11 cellular contexts compared by ENCODE assay signal in genomic region chr1:121483961-121484424, GRCh38.
A peak's percentile ranks its signal among the peaks of the same experiment; 100 is the strongest.
DNase-seq lines count a peak whose midpoint lies in the region; ATAC-seq and TF ChIP-seq lines count a peak whose summit lies in the region.
"Had no signal": no experiment of that assay in that cellular context is flagged by ENCODE, and none has a peak within 500 bp of the region (broad histone marks: within the 10 kb centered on the region; RNA-seq: fewer than 3 reads in every experiment).

No MANE protein-coding gene starts in this region.

- H3K36me3 ChIP-seq in SK-N-SH (replicated peaks in 1 of 2; ENCODE audit: control insufficient read depth in 1 of 2, insufficient read depth in 2 of 2, low read length in 1 of 2): no peaks in the 10 kb centered on the region
- H3K36me3 ChIP-seq: BLaER1, pancreas had no signal

- H3K4me2 ChIP-seq in SK-N-SH: no peak overlapping the region
- H3K4me2 ChIP-seq: BLaER1 had no signal

- TF ChIP-seq EP300 in SK-N-SH (IDR thresholded peaks at IDR 0.05; ENCODE audit: borderline replicate concordance in 1 of 2, low read depth in 1 of 2, low read length in 1 of 2): no peak

- DNase-seq in SK-N-SH (no peak), NCI-H524 (lab: John Stamatoyannopoulos, UW) (peak; percentile 49 to 85), chondrocyte (ENCODE audit: low spot score) (no peak), putamen (ENCODE audit: low spot score) (peak; percentile 46), NCI-H2196 (lab: John Stamatoyannopoulos, UW; ENCODE audit: unreplicated experiment) (no peak)
- DNase-seq: activated naive CD4-positive, alpha-beta T cell; pancreas had no signal

- no peaks in the 10 kb centered on the region for H4K20me1 ChIP-seq in SK-N-SH (ENCODE audit: insufficient read depth)
- H4K20me1 ChIP-seq: BLaER1 had no signal

- H3K4me1 Mint-ChIP-seq in chondrocyte (ENCODE audit: low read depth): peaks cover 11% of the 10 kb centered on the region

- no peak overlapping the region for H3K4me3 ChIP-seq in SK-N-SH (ENCODE audit: low read depth in 2 of 2, low read length in 1 of 2)
- H3K4me3 ChIP-seq: BLaER1, pancreas had no signal

- CTCF ChIA-PET in SK-N-SH (lab: Yijun Ruan, JAX): no interaction called here

- peaks cover 11% of the 10 kb centered on the region for H3K36me3 Mint-ChIP-seq in chondrocyte (ENCODE audit: low read depth)

- H3K9ac ChIP-seq in SK-N-SH: no peak overlapping the region
- H3K9ac ChIP-seq: BLaER1 had no signal

- H3F3A ChIP-seq in SK-N-SH (replicated peaks; ENCODE audit: insufficient read depth): no peaks in the 10 kb centered on the region

- H3K27me3 ChIP-seq in SK-N-SH (ENCODE audit: insufficient read depth): 0 out of 2 replicates have a peak, but pooled peaks cover 7% of the 10 kb centered on the region
- H3K27me3 ChIP-seq: BLaER1, pancreas had no signal

- H3K27ac Mint-ChIP-seq in chondrocyte (ENCODE audit: unreplicated experiment): peak overlapping the region; percentile 57

- TF ChIP-seq CTCF in SK-N-SH (IDR thresholded peaks at IDR 0.05) (no peak), chondrocyte (IDR thresholded peaks at IDR 0.05) (no peak)

- no peak overlapping the region for H3K4me3 Mint-ChIP-seq in chondrocyte (ENCODE audit: unreplicated experiment)

- peaks cover 31% of the 10 kb centered on the region for H3K9me3 Mint-ChIP-seq in chondrocyte (ENCODE audit: low read depth)

- no peak for TF ChIP-seq RAD21 in SK-N-SH (IDR thresholded peaks at IDR 0.05; ENCODE audit: low read length)

- no peak overlapping the region for H3K27ac ChIP-seq in SK-N-SH (ENCODE audit: low read depth in 2 of 2, low read length in 1 of 2)
- H3K27ac ChIP-seq: BLaER1, pancreas had no signal

- H3K9me3 ChIP-seq in SK-N-SH: no peaks in the 10 kb centered on the region
- H3K9me3 ChIP-seq: pancreas had no signal

- no peak for ATAC-seq in SK-N-SH treated with all-trans-retinoic acid at 6 μM for 48 hours
- no peak for ATAC-seq in HG02571 (IDR thresholded peaks at IDR 0.05; ENCODE audit: unreplicated experiment)
- ATAC-seq in GM21360 (IDR thresholded peaks at IDR 0.05; ENCODE audit: unreplicated experiment): no peak

- no peak overlapping the region for H2AFZ ChIP-seq in SK-N-SH (ENCODE audit: low read depth)

- POLR2A ChIA-PET in SK-N-SH (lab: Yijun Ruan, JAX): no interaction called here

- H3K9me2 ChIP-seq in SK-N-SH: no peaks in the 10 kb centered on the region

- peaks cover 2% of the 10 kb centered on the region for H3K27me3 Mint-ChIP-seq in chondrocyte (ENCODE audit: low read depth)

- H3K79me2 ChIP-seq in SK-N-SH (ENCODE audit: insufficient read depth): no peaks in the 10 kb centered on the region

- H3K4me1 ChIP-seq in SK-N-SH (ENCODE audit: control insufficient read depth in 1 of 2, insufficient read depth in 2 of 2, low read depth in 1 of 2, low read length in 1 of 2): no peaks in the 10 kb centered on the region
- H3K4me1 ChIP-seq: BLaER1, pancreas had no signal

TF ChIP-seq in SK-N-SH, 30 proteins besides CTCF, POLR2A, EP300 and RAD21:
- TF ChIP-seq PBX3 (IDR thresholded peaks at IDR 0.05) (no peak), FOSL2 (IDR thresholded peaks at IDR 0.05; ENCODE audit: borderline replicate concordance, low read depth) (peak; percentile 23; the same call in 1 of the 2 replicates), SIN3A (IDR thresholded peaks at IDR 0.05; ENCODE audit: borderline replicate concordance, low read depth, low read length) (no peak)

TF ChIP-seq in SK-N-SH treated with all-trans-retinoic acid at 6 μM for 48 hours, 23 proteins besides CTCF, POLR2A, EP300 and RAD21:
- no peak for TF ChIP-seq CREB5 (CRISPR knock-in tag; IDR thresholded peaks at IDR 0.05; ENCODE audit: low read depth)
- no peak for TF ChIP-seq CSRNP3 (CRISPR knock-in tag; IDR thresholded peaks at IDR 0.05)
- no peak for TF ChIP-seq ZNF565 (CRISPR knock-in tag; conservative IDR thresholded peaks at IDR 0.05; ENCODE audit: low read depth)
- TF ChIP-seq ZFP3 (CRISPR knock-in tag; IDR thresholded peaks at IDR 0.05): no peak
- no peak for TF ChIP-seq GLIS3 (CRISPR knock-in tag; IDR thresholded peaks at IDR 0.05)
- TF ChIP-seq ZFP30 (CRISPR knock-in tag; IDR thresholded peaks at IDR 0.05): no peak

Comparison
In these comparisons a context has a peak if more than half of its experiments do, and no peak if none do; other contexts are left out.
1. DNase-seq: peak in NCI-H524 (2 of 2) and putamen (single experiment); none in SK-N-SH (single experiment), chondrocyte (single experiment) and NCI-H2196 (single experiment).